13 cellular contexts compared by ENCODE assay signal in the genomic region with DNA sequence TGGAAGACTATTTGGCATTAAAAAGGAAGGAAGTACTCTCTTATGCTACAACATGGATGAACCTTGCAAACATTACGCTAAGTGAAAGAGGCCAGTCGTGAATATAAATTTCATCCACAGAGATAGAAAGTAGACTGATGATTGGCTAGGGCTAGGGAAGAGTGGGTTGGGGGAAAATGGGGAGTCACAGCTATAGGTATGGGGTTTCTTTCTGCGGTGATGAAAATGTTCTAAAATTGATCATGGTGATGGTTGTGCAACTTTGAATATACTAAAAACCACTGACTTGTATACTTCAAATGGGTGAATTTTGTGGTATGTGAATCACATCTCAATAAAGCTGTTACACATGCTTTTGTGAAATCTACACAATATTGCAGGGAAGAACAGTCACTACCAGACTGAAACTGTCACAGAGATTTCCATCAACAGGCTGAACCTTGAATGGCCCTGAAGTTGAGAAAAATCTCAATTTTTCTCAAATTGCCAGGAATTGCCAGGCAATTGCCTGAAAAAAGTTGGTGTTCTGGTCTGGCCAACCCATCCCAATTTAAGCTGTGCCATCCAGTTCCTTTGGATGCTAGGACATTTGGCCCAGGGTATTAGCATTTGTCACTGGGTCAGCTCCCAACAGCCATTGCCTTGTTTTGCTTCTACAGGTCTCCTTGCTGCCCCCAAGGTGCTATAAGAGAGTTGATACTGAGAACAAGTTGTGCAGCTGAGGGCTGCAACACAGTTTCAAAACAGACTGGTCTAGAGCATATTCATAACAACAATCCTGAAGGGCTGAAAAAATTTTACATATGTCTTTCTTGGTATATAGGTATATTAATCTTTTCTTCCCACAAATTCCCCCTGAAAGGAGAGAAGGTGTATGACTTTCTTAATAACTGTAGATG.
"Had no signal": no experiment of that assay in that cellular context is flagged by ENCODE, and none has a peak within 500 bp of the region (broad histone marks: within the 10 kb centered on the region; RNA-seq: fewer than 3 reads in every experiment).

No MANE protein-coding gene starts in this region.

- H3K4me3 ChIP-seq: body of pancreas, gastroesophageal sphincter had no signal

- DNase-seq: activated naive CD4-positive, alpha-beta T cell treated with anti-CD3 and anti-CD28 coated beads, Interleukin-2, amount 10 ng/mL, durations not matched to agents 7 days and 5 days; amniotic stem cell; body of pancreas; effector memory CD4-positive, alpha-beta T cell; kidney glomerular epithelial cell; substantia nigra; T1000; trophoblast cell had no signal

- H3K4me1 ChIP-seq: body of pancreas had no signal

- H3K9me3 ChIP-seq: body of pancreas, gastroesophageal sphincter had no signal

- H3K27me3 Mint-ChIP-seq: activated naive CD4-positive, alpha-beta T cell treated with anti-CD3 and anti-CD28 coated beads, Interleukin-2, amount 10 ng/mL, durations not matched to agents 7 days and 5 days; central memory CD8-positive, alpha-beta T cell had no signal

- H3K4me1 Mint-ChIP-seq: activated naive CD4-positive, alpha-beta T cell treated with anti-CD3 and anti-CD28 coated beads, Interleukin-2, amount 10 ng/mL, durations not matched to agents 7 days and 5 days; central memory CD8-positive, alpha-beta T cell had no signal

- H3K36me3 ChIP-seq: gastroesophageal sphincter had no signal

- H3K4me3 Mint-ChIP-seq: activated naive CD4-positive, alpha-beta T cell treated with anti-CD3 and anti-CD28 coated beads, Interleukin-2, amount 10 ng/mL, durations not matched to agents 7 days and 5 days; central memory CD8-positive, alpha-beta T cell; neural crest cell had no signal

- H3K27ac ChIP-seq: body of pancreas, gastroesophageal sphincter, VCaP had no signal

- H3K27me3 ChIP-seq: body of pancreas, gastroesophageal sphincter had no signal

- H3K9me3 Mint-ChIP-seq: activated naive CD4-positive, alpha-beta T cell treated with anti-CD3 and anti-CD28 coated beads, Interleukin-2, amount 10 ng/mL, durations not matched to agents 7 days and 5 days; central memory CD8-positive, alpha-beta T cell had no signal

- H3K27ac Mint-ChIP-seq: activated naive CD4-positive, alpha-beta T cell treated with anti-CD3 and anti-CD28 coated beads, Interleukin-2, amount 10 ng/mL, durations not matched to agents 7 days and 5 days had no signal

- ATAC-seq: body of pancreas, gastroesophageal sphincter, sciatic nerve had no signal
